In the genomic region with DNA sequence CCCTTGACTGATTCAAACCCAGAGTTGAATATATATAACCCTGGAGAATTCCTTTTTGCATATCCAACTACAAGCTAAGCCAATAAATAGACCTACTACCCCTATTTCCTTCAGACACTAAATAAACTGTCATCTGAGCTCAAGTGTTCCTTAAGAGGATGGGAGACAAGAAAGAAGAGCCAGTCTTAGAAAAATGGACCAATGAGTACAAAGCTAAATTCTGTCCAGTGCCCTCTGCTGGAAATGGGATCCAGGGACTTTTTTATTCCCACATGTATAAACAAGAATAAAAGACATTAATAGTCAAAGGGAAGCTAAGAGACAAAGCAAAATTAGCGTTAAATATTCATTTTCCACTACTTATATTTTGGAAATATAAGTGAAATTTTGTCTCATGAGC, we compare ENCODE assay signal across 9 cellular contexts. TPM values are rescaled to one million over a fixed set of nuclear protein-coding genes. Genes with fewer than 3 reads are reported as not detected.
A peak's percentile ranks its signal among the peaks of the same experiment; 100 is the strongest.
DNase-seq lines count a peak whose midpoint lies in the region; ATAC-seq, FAIRE-seq and TF ChIP-seq lines count a peak whose summit lies in the region.
"Had no signal": no experiment of that assay in that cellular context is flagged by ENCODE, and none has a peak within 500 bp of the region (broad histone marks: within the 10 kb centered on the region; RNA-seq: fewer than 3 reads in every experiment).

No MANE protein-coding gene starts in this region.

- FAIRE-seq in K562 (lab: Jason Lieb, UNC) = no peak

- H3K79me2 ChIP-seq in KMS-11 (ENCODE audit: insufficient read depth, low read depth) = peaks cover 47% of the 10 kb centered on the region
- H3K79me2 ChIP-seq in K562 (ENCODE audit: control insufficient read depth, insufficient read depth, low read length) = peaks cover 74% of the 10 kb centered on the region

- H3K4me3 ChIP-seq in KMS-11 (IDR thresholded peaks at IDR 0.05; ENCODE audit: insufficient read depth, low read depth, low read length) (no peak overlapping the region), K562 (no peak overlapping the region), muscle layer of duodenum (ENCODE audit: low read depth in 1 of 2, low read length in 2 of 2) (no peak overlapping the region)
- H3K4me3 ChIP-seq: lung had no signal

- H3K36me3 ChIP-seq in KMS-11 (ENCODE audit: insufficient read depth) (peaks cover 13% of the 10 kb centered on the region; the same call in 1 of the 2 replicates), K562 (ENCODE audit: control insufficient read depth, insufficient read depth, low read length) (peaks cover 84% of the 10 kb centered on the region), muscle layer of duodenum (ENCODE audit: control insufficient read depth in 1 of 2, insufficient read depth in 2 of 2, low read length in 2 of 2) (peaks cover 32 to 44% of the 10 kb centered on the region in 2 donors)

- POLR2A ChIA-PET in K562 (lab: Yijun Ruan, JAX) = interaction anchor here (1.0 to 4.8 kb wide), 14 partner anchors 12 to 79 kb away, joined by 3 to 310 read pairs (median 10); partner anchors contain the start of genes ABCF1, ATAT1, C6orf136 and DHX16

- intact Hi-C loops in K562 (cut with micrococcal nuclease) = no loop called here

- WGBS in K562 (ENCODE audit: insufficient coverage, low coverage, missing lambda C conversion rate) = 91% methylated on average over 1 of the region's 1 CpG

- 0 out of 2 replicates have a peak, but pooled peaks have one; percentile 32 for TF ChIP-seq POLR2A in K562 (conservative IDR thresholded peaks at IDR 0.05)

- TF ChIP-seq CTCF in C4-2B (conservative IDR thresholded peaks at IDR 0.05) (peak; percentile 52), KMS-11 (conservative IDR thresholded peaks at IDR 0.05; ENCODE audit: low read depth, low read length) (no peak), K562 (IDR thresholded peaks at IDR 0.05 in 2 of 3, conservative IDR thresholded peaks at IDR 0.05 in 1 of 3; ENCODE audit: insufficient read depth in 2 of 3, low read depth in 1 of 3, low read length in 3 of 3) (peak in 2 of 3 experiments; percentile 43 to 53; a peak in 3 of 6 replicates)

- peaks cover 20% of the 10 kb centered on the region for H3K4me1 ChIP-seq in KMS-11 (ENCODE audit: low read depth, poor library complexity, severe bottlenecking)
- peaks cover 0 to 21% of the 10 kb centered on the region in 2 experiments; a peak in 3 of 5 replicates for H3K4me1 ChIP-seq in K562 (replicated peaks in 1 of 2; ENCODE audit: control insufficient read depth in 2 of 2, insufficient read depth in 2 of 2, low read length in 2 of 2)
- peaks cover 24 to 44% of the 10 kb centered on the region in 2 donors for H3K4me1 ChIP-seq in muscle layer of duodenum (ENCODE audit: control insufficient read depth in 1 of 2, insufficient read depth in 2 of 2, low read length in 2 of 2)

- no peaks in the 10 kb centered on the region for H3K9me3 ChIP-seq in K562 (replicated peaks; ENCODE audit: control insufficient read depth, insufficient read depth, low read depth, low read length)
- H3K9me3 ChIP-seq in muscle layer of duodenum (ENCODE audit: control insufficient read depth in 1 of 2, low read length in 2 of 2) = no peaks in the 10 kb centered on the region

- H2AFZ ChIP-seq in KMS-11 (ENCODE audit: low read depth) = no peak overlapping the region
- no peak overlapping the region for H2AFZ ChIP-seq in K562 (ENCODE audit: low read depth, low read length)

- no peaks in the 10 kb centered on the region for H3K9me1 ChIP-seq in K562 (ENCODE audit: control insufficient read depth, insufficient read depth, low read length)

- BruUV-seq in K562 (replicated peaks; lab: Mats Ljungman, UMichigan) = no TSS peak

- H3K9ac ChIP-seq in KMS-11 = no peak overlapping the region
- no peak overlapping the region for H3K9ac ChIP-seq in K562 (ENCODE audit: insufficient read depth in 1 of 2, low read depth in 2 of 2, low read length in 2 of 2)

- H4K20me1 ChIP-seq in KMS-11 (ENCODE audit: insufficient read depth) (no peaks in the 10 kb centered on the region), K562 (replicated peaks; ENCODE audit: control insufficient read depth, insufficient read depth, low read length) (peaks cover 8% of the 10 kb centered on the region; the same call in 1 of the 2 replicates)

- CTCF ChIA-PET in K562 (lab: Yijun Ruan, JAX; ENCODE audit: low intra/inter-chr PET ratio) = no interaction called here

- in situ Hi-C loops in K562 (cut with MboI) = no loop called here

- H3K4me2 ChIP-seq in KMS-11 (no peak overlapping the region), K562 (ENCODE audit: insufficient read depth, low read length) (no peak overlapping the region)

- 0 out of 4 replicates have a peak, but pooled peaks of 1 of the 2 experiments have one; percentile 6 for TF ChIP-seq RAD21 in K562 (CRISPR knock-in tag; conservative IDR thresholded peaks at IDR 0.05 in 1 of 2, IDR thresholded peaks at IDR 0.05 in 1 of 2)

- no peaks in the 10 kb centered on the region for H3K27me3 ChIP-seq in KMS-11 (ENCODE audit: insufficient read depth, low read depth)
- H3K27me3 ChIP-seq in K562 (ENCODE audit: control insufficient read depth in 2 of 2, insufficient read depth in 2 of 2, low read length in 2 of 2) = no peaks in the 10 kb centered on the region
- no peaks in the 10 kb centered on the region for H3K27me3 ChIP-seq in muscle layer of duodenum (ENCODE audit: low read depth, low read length)

- H3K27ac ChIP-seq in C4-2B (no peak overlapping the region), KMS-11 (peak overlapping the region; percentile 10; the same call in 1 of the 2 replicates), K562 (ENCODE audit: extremely low read depth, low read depth, low read length) (peak overlapping the region; percentile 95; the same call in 1 of the 3 replicates), muscle layer of duodenum (ENCODE audit: low read length) (peak overlapping the region; percentile 1)

- DNase-seq in K562 (ENCODE audit: extremely low read depth in 1 of 4, low spot score in 3 of 4) = peak in 1 of 4 experiments; percentile 45
- no peak for DNase-seq in NCI-H2029 treated with DMSO at 0.1 percent for 48 hours (lab: John Stamatoyannopoulos, UW)
- no peak for DNase-seq in T1000 (lab: John Stamatoyannopoulos, UW)

- ATAC-seq in K562 (no peak), HG02938 (IDR thresholded peaks at IDR 0.05; ENCODE audit: unreplicated experiment) (no peak), HG03280 (IDR thresholded peaks at IDR 0.05; ENCODE audit: unreplicated experiment) (no peak)

- TF ChIP-seq EP300 in K562 (IDR thresholded peaks at IDR 0.05; ENCODE audit: low read length) = no peak

RNA-seq across cellular contexts. Expression of gene PPP1R10, which starts 4.8 kb away (rescaled TPM):
- total RNA-seq in K562 (2011; cell fraction: chromatin; rRNA removed; ENCODE audit: low replicate concordance) = 194 and 283 TPM in 2 replicates
- 176 and 243 TPM in 2 replicates for total RNA-seq in K562 (2011; cell fraction: nucleolus; rRNA removed)
- 172 and 194 TPM in 2 replicates for total RNA-seq in K562 (2011; cell fraction: nucleoplasm; rRNA removed)
- 32.6 and 60.5 TPM in 2 replicates for total RNA-seq in K562 (2014; rRNA removed)
- total RNA-seq in K562 (2014; rRNA removed; fragmentation: Illumina TruSeq; extraction: Trizol) = 49.7 TPM in 2 replicates
- 39.9 and 49.9 TPM in 2 replicates for total RNA-seq in K562 (2015; rRNA removed; fragmentation: Illumina TruSeq; extraction: Trizol)
- 65.5 and 69.9 TPM in 2 replicates for total RNA-seq in K562 (2021)
- polyA plus RNA-seq in K562 (2011; rRNA removed) = 19.4 and 28.1 TPM in 2 replicates
- 14.0 and 15.3 TPM in 2 replicates for polyA plus RNA-seq in K562 (2011; cell fraction: cytosol; rRNA removed)
- polyA plus RNA-seq in K562 (2011; cell fraction: nucleus; rRNA removed) = 79.8 and 95.1 TPM in 2 replicates
- polyA plus RNA-seq in K562 (2012) = 38.2 and 56.5 TPM in 2 replicates
- polyA plus RNA-seq in K562 (2014; fragmentation: Illumina TruSeq; extraction: Trizol) = 31.3 and 61.2 TPM in 2 replicates
- 10 to 100 TPM; 14.1 to 21.9 TPM for polyA plus RNA-seq in K562 (2014; fragmentation: Nextera tagmentation; extraction: Ambion mirVana)
- 26.8 and 30.4 TPM in 2 replicates for polyA plus RNA-seq in K562 (2014; rRNA removed)
- polyA minus RNA-seq in K562 (2011; rRNA and poly(A)+ RNA removed) = 111 and 152 TPM in 2 replicates
- 27.6 and 30.5 TPM in 2 replicates for polyA minus RNA-seq in K562 (2011; cell fraction: cytosol; rRNA and poly(A)+ RNA removed)
- 193 and 329 TPM in 2 replicates for polyA minus RNA-seq in K562 (2011; cell fraction: nucleus; rRNA and poly(A)+ RNA removed)

RNA-seq across cellular contexts. Expression of gene MRPS18B, which starts 5.4 kb away (rescaled TPM):
- 34.1 and 72.7 TPM in 2 replicates for total RNA-seq in K562 (2011; cell fraction: chromatin; rRNA removed; ENCODE audit: low replicate concordance)
- total RNA-seq in K562 (2011; cell fraction: nucleolus; rRNA removed) = 57.9 and 58.4 TPM in 2 replicates
- total RNA-seq in K562 (2011; cell fraction: nucleoplasm; rRNA removed) = 49.2 and 50.2 TPM in 2 replicates
- total RNA-seq in K562 (2014; rRNA removed) (134 and 143 TPM in 2 replicates), K562 (2014; rRNA removed; fragmentation: Illumina TruSeq; extraction: Trizol) (159 TPM in 2 replicates), K562 (2015; rRNA removed; fragmentation: Illumina TruSeq; extraction: Trizol) (144 and 146 TPM in 2 replicates), K562 (2021) (125 and 132 TPM in 2 replicates)
- polyA plus RNA-seq in K562 (2011; rRNA removed) (177 and 178 TPM in 2 replicates), K562 (2014; fragmentation: Illumina TruSeq; extraction: Trizol) (285 and 292 TPM in 2 replicates), K562 (2014; fragmentation: Nextera tagmentation; extraction: Ambion mirVana) (100 to 1,000 TPM; 331 to 383 TPM), K562 (2014; rRNA removed) (180 and 270 TPM in 2 replicates)
- 261 and 277 TPM in 2 replicates for polyA plus RNA-seq in K562 (2011; cell fraction: cytosol; rRNA removed)
- 41.8 and 46.9 TPM in 2 replicates for polyA plus RNA-seq in K562 (2011; cell fraction: nucleus; rRNA removed)
- 141 and 165 TPM in 2 replicates for polyA plus RNA-seq in K562 (2012)
- polyA minus RNA-seq in K562 (2011; rRNA and poly(A)+ RNA removed) = 121 and 136 TPM in 2 replicates
- 91.8 and 121 TPM in 2 replicates for polyA minus RNA-seq in K562 (2011; cell fraction: cytosol; rRNA and poly(A)+ RNA removed)
- 25.8 and 35.7 TPM in 2 replicates for polyA minus RNA-seq in K562 (2011; cell fraction: nucleus; rRNA and poly(A)+ RNA removed)

RNA-seq across cellular contexts. Expression of gene ATAT1, which starts 14.5 kb away (rescaled TPM):
- total RNA-seq in K562 (2011; cell fraction: chromatin; rRNA removed; ENCODE audit: low replicate concordance) = 24.6 and 28.0 TPM in 2 replicates
- total RNA-seq in K562 (2011; cell fraction: nucleolus; rRNA removed) = 10.2 and 12.0 TPM in 2 replicates
- total RNA-seq in K562 (2011; cell fraction: nucleoplasm; rRNA removed) = 21.6 and 43.5 TPM in 2 replicates
- total RNA-seq in K562 (2014; rRNA removed) (1.00 and 2.9 TPM in 2 replicates), K562 (2014; rRNA removed; fragmentation: Illumina TruSeq; extraction: Trizol) (1.5 and 1.7 TPM in 2 replicates), K562 (2015; rRNA removed; fragmentation: Illumina TruSeq; extraction: Trizol) (1.6 and 1.7 TPM in 2 replicates), K562 (2021) (3.7 and 4.1 TPM in 2 replicates)
- polyA plus RNA-seq in K562 (2011; rRNA removed) (4.2 and 7.4 TPM in 2 replicates), K562 (2014; fragmentation: Illumina TruSeq; extraction: Trizol) (4.3 and 5.8 TPM in 2 replicates), K562 (2014; fragmentation: Nextera tagmentation; extraction: Ambion mirVana) (under 1 TPM; 0.65 to 0.71 TPM), K562 (2014; rRNA removed) (4.9 and 5.1 TPM in 2 replicates)
- 4.0 and 6.1 TPM in 2 replicates for polyA plus RNA-seq in K562 (2011; cell fraction: cytosol; rRNA removed)
- polyA plus RNA-seq in K562 (2011; cell fraction: nucleus; rRNA removed) = 38.2 and 41.0 TPM in 2 replicates
- 4.5 and 6.2 TPM in 2 replicates for polyA plus RNA-seq in K562 (2012)
- 3.3 and 3.9 TPM in 2 replicates for polyA minus RNA-seq in K562 (2011; rRNA and poly(A)+ RNA removed)
- polyA minus RNA-seq in K562 (2011; cell fraction: cytosol; rRNA and poly(A)+ RNA removed) = 1.5 and 2.3 TPM in 2 replicates
- 4.8 and 7.0 TPM in 2 replicates for polyA minus RNA-seq in K562 (2011; cell fraction: nucleus; rRNA and poly(A)+ RNA removed)

RNA-seq across cellular contexts. Expression of gene C6orf136, which starts 34.7 kb away (rescaled TPM):
- 52.8 and 100 TPM in 2 replicates for total RNA-seq in K562 (2011; cell fraction: chromatin; rRNA removed; ENCODE audit: low replicate concordance)
- total RNA-seq in K562 (2011; cell fraction: nucleolus; rRNA removed) = 71.3 and 77.0 TPM in 2 replicates
- 61.3 and 61.8 TPM in 2 replicates for total RNA-seq in K562 (2011; cell fraction: nucleoplasm; rRNA removed)
- 16.9 and 26.8 TPM in 2 replicates for total RNA-seq in K562 (2014; rRNA removed)
- total RNA-seq in K562 (2014; rRNA removed; fragmentation: Illumina TruSeq; extraction: Trizol) = 14.1 and 14.5 TPM in 2 replicates
- 15.6 and 19.0 TPM in 2 replicates for total RNA-seq in K562 (2015; rRNA removed; fragmentation: Illumina TruSeq; extraction: Trizol)
- total RNA-seq in K562 (2021) = 55.0 and 63.1 TPM in 2 replicates
- 16.2 and 35.4 TPM in 2 replicates for polyA plus RNA-seq in K562 (2011; rRNA removed)
- polyA plus RNA-seq in K562 (2011; cell fraction: cytosol; rRNA removed) = 35.9 and 43.4 TPM in 2 replicates
- 124 and 164 TPM in 2 replicates for polyA plus RNA-seq in K562 (2011; cell fraction: nucleus; rRNA removed)
- 46.4 and 46.8 TPM in 2 replicates for polyA plus RNA-seq in K562 (2012)
- polyA plus RNA-seq in K562 (2014; fragmentation: Illumina TruSeq; extraction: Trizol) = 50.3 and 54.6 TPM in 2 replicates
- 10 to 100 TPM; 18.4 to 18.5 TPM for polyA plus RNA-seq in K562 (2014; fragmentation: Nextera tagmentation; extraction: Ambion mirVana)
- 34.7 and 43.6 TPM in 2 replicates for polyA plus RNA-seq in K562 (2014; rRNA removed)
- polyA minus RNA-seq in K562 (2011; rRNA and poly(A)+ RNA removed) = 15.3 and 18.6 TPM in 2 replicates
- polyA minus RNA-seq in K562 (2011; cell fraction: cytosol; rRNA and poly(A)+ RNA removed) = 17.3 and 23.6 TPM in 2 replicates
- polyA minus RNA-seq in K562 (2011; cell fraction: nucleus; rRNA and poly(A)+ RNA removed) = 16.6 and 27.5 TPM in 2 replicates

RNA-seq across cellular contexts. Expression of gene ABCF1, which starts 41.0 kb away (rescaled TPM):
- total RNA-seq in K562 (2011; cell fraction: chromatin; rRNA removed; ENCODE audit: low replicate concordance) = 106 and 144 TPM in 2 replicates
- 68.8 and 74.0 TPM in 2 replicates for total RNA-seq in K562 (2011; cell fraction: nucleolus; rRNA removed)
- total RNA-seq in K562 (2011; cell fraction: nucleoplasm; rRNA removed) = 67.5 and 78.2 TPM in 2 replicates
- 149 and 166 TPM in 2 replicates for total RNA-seq in K562 (2014; rRNA removed)
- 102 and 114 TPM in 2 replicates for total RNA-seq in K562 (2014; rRNA removed; fragmentation: Illumina TruSeq; extraction: Trizol)
- 137 and 138 TPM in 2 replicates for total RNA-seq in K562 (2015; rRNA removed; fragmentation: Illumina TruSeq; extraction: Trizol)
- total RNA-seq in K562 (2021) = 120 and 138 TPM in 2 replicates
- polyA plus RNA-seq in K562 (2011; rRNA removed) = 47.4 and 53.0 TPM in 2 replicates
- 55.5 and 68.2 TPM in 2 replicates for polyA plus RNA-seq in K562 (2011; cell fraction: cytosol; rRNA removed)
- 107 and 119 TPM in 2 replicates for polyA plus RNA-seq in K562 (2011; cell fraction: nucleus; rRNA removed)
- polyA plus RNA-seq in K562 (2012) = 94.3 and 135 TPM in 2 replicates
- 193 and 194 TPM in 2 replicates for polyA plus RNA-seq in K562 (2014; fragmentation: Illumina TruSeq; extraction: Trizol)
- 10 to 100 TPM; 41.6 to 43.5 TPM for polyA plus RNA-seq in K562 (2014; fragmentation: Nextera tagmentation; extraction: Ambion mirVana)
- 91.6 and 95.4 TPM in 2 replicates for polyA plus RNA-seq in K562 (2014; rRNA removed)
- polyA minus RNA-seq in K562 (2011; rRNA and poly(A)+ RNA removed) = 64.1 and 88.2 TPM in 2 replicates
- 70.7 and 87.6 TPM in 2 replicates for polyA minus RNA-seq in K562 (2011; cell fraction: cytosol; rRNA and poly(A)+ RNA removed)
- polyA minus RNA-seq in K562 (2011; cell fraction: nucleus; rRNA and poly(A)+ RNA removed) = 30.8 and 44.9 TPM in 2 replicates
